1 cellular context compared by ENCODE assay signal in genomic region chr13:100423375-100423774, GRCh38.
TF ChIP-seq lines count a peak whose summit lies in the region.

No MANE protein-coding gene starts in this region.

TF ChIP-seq in HCT116, 20 proteins besides CTCF, POLR2A, EP300 and RAD21 (continued from another document):
- TF ChIP-seq, protein P1, sequence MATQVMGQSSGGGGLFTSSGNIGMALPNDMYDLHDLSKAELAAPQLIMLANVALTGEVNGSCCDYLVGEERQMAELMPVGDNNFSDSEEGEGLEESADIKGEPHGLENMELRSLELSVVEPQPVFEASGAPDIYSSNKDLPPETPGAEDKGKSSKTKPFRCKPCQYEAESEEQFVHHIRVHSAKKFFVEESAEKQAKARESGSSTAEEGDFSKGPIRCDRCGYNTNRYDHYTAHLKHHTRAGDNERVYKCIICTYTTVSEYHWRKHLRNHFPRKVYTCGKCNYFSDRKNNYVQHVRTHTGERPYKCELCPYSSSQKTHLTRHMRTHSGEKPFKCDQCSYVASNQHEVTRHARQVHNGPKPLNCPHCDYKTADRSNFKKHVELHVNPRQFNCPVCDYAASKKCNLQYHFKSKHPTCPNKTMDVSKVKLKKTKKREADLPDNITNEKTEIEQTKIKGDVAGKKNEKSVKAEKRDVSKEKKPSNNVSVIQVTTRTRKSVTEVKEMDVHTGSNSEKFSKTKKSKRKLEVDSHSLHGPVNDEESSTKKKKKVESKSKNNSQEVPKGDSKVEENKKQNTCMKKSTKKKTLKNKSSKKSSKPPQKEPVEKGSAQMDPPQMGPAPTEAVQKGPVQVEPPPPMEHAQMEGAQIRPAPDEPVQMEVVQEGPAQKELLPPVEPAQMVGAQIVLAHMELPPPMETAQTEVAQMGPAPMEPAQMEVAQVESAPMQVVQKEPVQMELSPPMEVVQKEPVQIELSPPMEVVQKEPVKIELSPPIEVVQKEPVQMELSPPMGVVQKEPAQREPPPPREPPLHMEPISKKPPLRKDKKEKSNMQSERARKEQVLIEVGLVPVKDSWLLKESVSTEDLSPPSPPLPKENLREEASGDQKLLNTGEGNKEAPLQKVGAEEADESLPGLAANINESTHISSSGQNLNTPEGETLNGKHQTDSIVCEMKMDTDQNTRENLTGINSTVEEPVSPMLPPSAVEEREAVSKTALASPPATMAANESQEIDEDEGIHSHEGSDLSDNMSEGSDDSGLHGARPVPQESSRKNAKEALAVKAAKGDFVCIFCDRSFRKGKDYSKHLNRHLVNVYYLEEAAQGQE (IDR thresholded peaks at IDR 0.05; ENCODE audit: low read depth), result no peak
